ENCODE assay signal across 11 cellular contexts in genomic region chr2:43100362-43100882, GRCh38.
DNase-seq lines count a peak whose midpoint lies in the region; ATAC-seq, FAIRE-seq and TF ChIP-seq lines count a peak whose summit lies in the region.
"Had no signal": no experiment of that assay in that cellular context is flagged by ENCODE, and none has a peak within 500 bp of the region (broad histone marks: within the 10 kb centered on the region; RNA-seq: fewer than 3 reads in every experiment).

No MANE protein-coding gene starts in this region.

- peaks cover 3% of the 10 kb centered on the region for H3K9me3 Mint-ChIP-seq in activated naive CD8-positive, alpha-beta T cell treated with anti-CD3 and anti-CD28 coated beads for 36 hours

- peak; percentile 28 for DNase-seq in WERI-Rb-1
- DNase-seq in kidney: no peak
- no peak for DNase-seq in sigmoid colon
- no peak for DNase-seq in activated CD8-positive, alpha-beta memory T cell treated with anti-CD3 and anti-CD28 coated beads, Interleukin-2, amount 50 U/mL, for 4 hours
- DNase-seq in T-helper 9 cell: no peak
- no peak for DNase-seq in activated naive CD8-positive, alpha-beta T cell treated with anti-CD3 and anti-CD28 coated beads for 36 hours
- DNase-seq: NCI-H187 had no signal

- TF ChIP-seq EP300 in sigmoid colon (IDR thresholded peaks at IDR 0.05): no peak

- H3K4me1 ChIP-seq in BLaER1 treated with 17β-estradiol and CSF1 and Interleukin-3, amounts not matched to agents 10 nM and 100 nM: peaks cover 45 to 84% (median 69%) of the 10 kb centered on the region in 10 experiments
- H3K4me1 ChIP-seq in kidney (ENCODE audit: control insufficient read depth in 1 of 2, insufficient read depth in 1 of 2, low read depth in 1 of 2, low read length in 2 of 2) (peaks cover 0 to 15% of the 10 kb centered on the region in 2 donors), sigmoid colon (peaks cover 0 to 44% (median 20%) of the 10 kb centered on the region in 4 donors)

- H3K4me1 Mint-ChIP-seq in activated naive CD8-positive, alpha-beta T cell treated with anti-CD3 and anti-CD28 coated beads for 36 hours: no peaks in the 10 kb centered on the region

- H3K27ac Mint-ChIP-seq in activated naive CD8-positive, alpha-beta T cell treated with anti-CD3 and anti-CD28 coated beads for 36 hours: no peak overlapping the region

- no peaks in the 10 kb centered on the region; a peak in 1 of 22 replicates for H3K27me3 ChIP-seq in BLaER1 treated with 17β-estradiol and CSF1 and Interleukin-3, amounts not matched to agents 10 nM and 100 nM
- H3K27me3 ChIP-seq in WERI-Rb-1 (ENCODE audit: insufficient read depth, low read depth, severe bottlenecking): no peaks in the 10 kb centered on the region
- no peaks in the 10 kb centered on the region for H3K27me3 ChIP-seq in sigmoid colon

- H3K4me2 ChIP-seq in BLaER1 treated with 17β-estradiol and CSF1 and Interleukin-3, amounts not matched to agents 10 nM and 100 nM: peak overlapping the region; percentile 58 to 82 (median 76)

- TF ChIP-seq CTCF in WERI-Rb-1 (IDR thresholded peaks at IDR 0.05; ENCODE audit: low read depth, low read length): no peak
- TF ChIP-seq CTCF in kidney (IDR thresholded peaks at IDR 0.05; ENCODE audit: borderline replicate concordance, extremely low read depth, insufficient read depth): no peak
- TF ChIP-seq CTCF in sigmoid colon (IDR thresholded peaks at IDR 0.05): no peak

- peak overlapping the region in 10 of 11 experiments; percentile 30 to 79 (median 68); a peak in 17 of 22 replicates for H3K27ac ChIP-seq in BLaER1 treated with 17β-estradiol and CSF1 and Interleukin-3, amounts not matched to agents 10 nM and 100 nM
- H3K27ac ChIP-seq in WERI-Rb-1: peak overlapping the region; percentile 89
- peak overlapping the region; percentile 78 to 79 for H3K27ac ChIP-seq in kidney (ENCODE audit: low read depth in 2 of 2, low read length in 2 of 2)
- H3K27ac ChIP-seq in sigmoid colon: peak overlapping the region; percentile 77 to 86 (median 82)
- H3K27ac ChIP-seq: C4-2B had no signal

- ATAC-seq in HG03097 (IDR thresholded peaks at IDR 0.05; ENCODE audit: low FRiP score, unreplicated experiment): no peak

- H3K36me3 ChIP-seq in BLaER1 treated with 17β-estradiol and CSF1 and Interleukin-3, amounts not matched to agents 10 nM and 100 nM: no peaks in the 10 kb centered on the region; a peak in 2 of 22 replicates
- H3K36me3 ChIP-seq in WERI-Rb-1 (no peaks in the 10 kb centered on the region), kidney (ENCODE audit: control insufficient read depth in 1 of 2, insufficient read depth in 2 of 2, low read length in 2 of 2) (no peaks in the 10 kb centered on the region), sigmoid colon (no peaks in the 10 kb centered on the region)

- H3K4me3 ChIP-seq in BLaER1 treated with 17β-estradiol and CSF1 and Interleukin-3, amounts not matched to agents 10 nM and 100 nM: peak overlapping the region in 9 of 10 experiments; percentile 18 to 48 (median 36); a peak in 11 of 20 replicates
- H3K4me3 ChIP-seq in WERI-Rb-1 (ENCODE audit: low read depth, low read length) (peak overlapping the region; percentile 53), kidney (ENCODE audit: low read length in 2 of 2) (peak overlapping the region in 1 of 2 donors; percentile 56), sigmoid colon (peak overlapping the region; percentile 24 to 59 (median 52))

- no peaks in the 10 kb centered on the region for H3K27me3 Mint-ChIP-seq in activated naive CD8-positive, alpha-beta T cell treated with anti-CD3 and anti-CD28 coated beads for 36 hours

- FAIRE-seq in kidney (lab: Jason Lieb, UNC): no peak
- FAIRE-seq: colon had no signal

- H3K4me3 Mint-ChIP-seq in activated naive CD8-positive, alpha-beta T cell treated with anti-CD3 and anti-CD28 coated beads for 36 hours: no peak overlapping the region

- peaks cover 0 to 16% (median 0%) of the 10 kb centered on the region in 11 experiments; a peak in 7 of 22 replicates for H3K9me3 ChIP-seq in BLaER1 treated with 17β-estradiol and CSF1 and Interleukin-3, amounts not matched to agents 10 nM and 100 nM (replicated peaks in 1 of 11)
- peaks cover 17% of the 10 kb centered on the region for H3K9me3 ChIP-seq in WERI-Rb-1 (ENCODE audit: severe bottlenecking)
- no peaks in the 10 kb centered on the region for H3K9me3 ChIP-seq in kidney (ENCODE audit: control insufficient read depth in 1 of 2, low read length in 2 of 2)
- no peaks in the 10 kb centered on the region for H3K9me3 ChIP-seq in sigmoid colon

- H4K20me1 ChIP-seq in BLaER1 treated with 17β-estradiol and CSF1 and Interleukin-3, amounts not matched to agents 10 nM and 100 nM: no peaks in the 10 kb centered on the region

- WGBS in sigmoid colon, 2 donors: 72 to 77% methylated on average over 21 of the region's 21 CpGs

- no peak for TF ChIP-seq POLR2A in sigmoid colon (IDR thresholded peaks at IDR 0.05)

- H3K36me3 Mint-ChIP-seq in activated naive CD8-positive, alpha-beta T cell treated with anti-CD3 and anti-CD28 coated beads for 36 hours: peaks cover 9% of the 10 kb centered on the region

- intact Hi-C loops in kidney (cut with DNase I): no loop called here
- intact Hi-C loops in sigmoid colon (cut with DNase I): no loop called here

- peak overlapping the region; percentile 26 to 77 (median 65); a peak in 21 of 22 replicates for H3K9ac ChIP-seq in BLaER1 treated with 17β-estradiol and CSF1 and Interleukin-3, amounts not matched to agents 10 nM and 100 nM
- H3K9ac ChIP-seq in kidney (ENCODE audit: low read length in 2 of 2): no peak overlapping the region

Comparison
In these comparisons a context has a peak if more than half of its experiments do, and no peak if none do; other contexts are left out.
1. H3K9ac ChIP-seq: peak in BLaER1 treated with 17β-estradiol and CSF1 and Interleukin-3, amounts not matched to agents 10 nM and 100 nM (11 of 11); none in kidney (0 of 2).
2. Peak in every context shown above with its lines, with median percentiles within 50 percentile points of each other: H3K27ac ChIP-seq.